Comparison of ENCODE assay signal across 8 cellular contexts in the genomic region with DNA sequence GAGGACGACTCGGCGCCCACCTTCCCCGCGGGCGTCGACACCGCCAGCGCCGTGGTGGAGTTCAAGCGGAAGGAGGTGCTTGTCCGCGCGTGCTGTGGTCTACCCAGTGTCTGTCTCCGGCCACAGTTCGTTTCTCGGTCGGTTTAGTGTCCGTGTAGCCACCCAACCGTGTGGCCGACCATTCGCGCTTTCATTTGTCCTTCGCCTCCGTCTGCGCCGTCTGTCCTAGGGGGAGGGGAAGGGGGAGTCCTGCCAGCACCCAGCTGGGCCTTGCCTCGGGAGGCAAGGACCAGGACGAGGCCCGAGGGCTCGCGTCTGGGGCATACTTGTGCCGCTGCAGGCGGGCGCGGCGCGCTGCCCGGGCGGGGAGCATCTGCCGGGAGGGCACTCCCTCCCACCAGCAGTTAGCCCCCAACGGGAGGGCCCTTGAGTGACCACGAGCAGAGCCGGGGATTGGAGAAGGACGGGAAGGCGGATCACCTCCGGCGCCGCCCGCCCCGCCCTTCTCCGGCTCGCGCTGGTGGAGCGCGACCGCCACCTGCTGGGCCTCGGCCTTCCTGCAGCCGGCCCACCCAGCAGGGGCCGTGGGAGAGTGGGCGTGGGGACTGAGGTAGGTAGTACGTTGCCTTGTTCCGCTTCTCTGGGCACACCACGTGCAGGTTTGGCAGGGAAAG. TPM values are rescaled to one million over a fixed set of nuclear protein-coding genes. Genes with fewer than 3 reads are reported as not detected.
A peak's percentile ranks its signal among the peaks of the same experiment; 100 is the strongest.
DNase-seq lines count a peak whose midpoint lies in the region; ATAC-seq and TF ChIP-seq lines count a peak whose summit lies in the region.

No MANE protein-coding gene starts in this region.

- H3K4me1 ChIP-seq in right lobe of liver: peaks cover 0 to 9% (median 0%) of the 10 kb centered on the region in 4 donors

- 0% methylated on average over 17 of the region's 64 CpGs for WGBS in right lobe of liver (ENCODE audit: insufficient coverage, low coverage, low lambda C conversion rate, missing lambda C conversion rate)

- H3K36me3 ChIP-seq in right lobe of liver: no peaks in the 10 kb centered on the region

- POLR2A ChIA-PET in AG04449 (lab: Yijun Ruan, JAX): no interaction called here

- ATAC-seq in GM18519 (IDR thresholded peaks at IDR 0.05; ENCODE audit: low FRiP score, unreplicated experiment) (peak; percentile 87), HG03060 (IDR thresholded peaks at IDR 0.05; ENCODE audit: low read depth, unreplicated experiment) (peak; percentile 59), right lobe of liver (peak; percentile 93 to 98 (median 97))

- no peaks in the 10 kb centered on the region for H3K27me3 ChIP-seq in right lobe of liver

- peak; percentile 100 for TF ChIP-seq CTCF in AG04449 (IDR thresholded peaks at IDR 0.05; ENCODE audit: insufficient read depth, low read length, missing control alignments)
- peak; percentile 99 to 100 (median 99) for TF ChIP-seq CTCF in right lobe of liver (IDR thresholded peaks at IDR 0.05)

- no peak overlapping the region for H3K27ac ChIP-seq in right lobe of liver

- H3K4me3 ChIP-seq in AG04449 (ENCODE audit: low read depth, low read length) (peak overlapping the region; percentile 61), right lobe of liver (peak overlapping the region; percentile 40 to 59 (median 50))

- CTCF ChIA-PET in AG04449 (lab: Yijun Ruan, JAX): interaction anchor here (0.8 to 5.6 kb wide), 8 partner anchors 10 to 352 kb away, joined by 3 to 49 read pairs (median 4); no protein-coding TSS in a partner anchor

- DNase-seq in AG04449 (ENCODE audit: low read depth, low spot score): no peak
- peak; percentile 20 for DNase-seq in NCI-H345 treated with DMSO at 0.1 percent for 48 hours (lab: John Stamatoyannopoulos, UW; ENCODE audit: unreplicated experiment)
- DNase-seq in activated CD4-positive, alpha-beta T cell treated with anti-CD3 and anti-CD28 coated beads, Interleukin-2, amount 50 U/mL, for 24 hours (ENCODE audit: low read depth in 1 of 2, low spot score in 1 of 2): peak; percentile 61 to 71
- peak; percentile 6 to 62 for DNase-seq in dermis microvascular lymphatic vessel endothelial cell (ENCODE audit: low read depth in 2 of 2)
- DNase-seq in right lobe of liver: peak; percentile 71 to 78 (median 74)
- DNase-seq in stimulated activated CD4-positive, alpha-beta T cell treated with anti-CD3 and anti-CD28 coated beads, Interleukin-2, amount 100 ng/mL, for 4 hours (ENCODE audit: low read depth): peak; percentile 65

- intact Hi-C loops in right lobe of liver (cut with DNase I): loop anchor here (10.0 kb wide), 2 partner anchors 230 to 550 kb away; no protein-coding TSS in a partner anchor

- H3K9me3 ChIP-seq in right lobe of liver: no peaks in the 10 kb centered on the region

- no peak for TF ChIP-seq POLR2A in right lobe of liver (IDR thresholded peaks at IDR 0.05)

RNA-seq across cellular contexts. Expression of gene RET, which starts 28.4 kb away (rescaled TPM):
- 0.26 and 2.9 TPM in 2 replicates for total RNA-seq in dermis microvascular lymphatic vessel endothelial cell
- 10 to 100 TPM in 1 of 6 experiments, 1 to 10 TPM in 3, under 1 TPM in 2; 0.53 to 10.2 (median 1.4) TPM for total RNA-seq in right lobe of liver

RNA-seq across cellular contexts. Expression of gene CSGALNACT2, which starts 33.0 kb away (rescaled TPM):
- 5.5 and 6.8 TPM in 2 replicates for total RNA-seq in dermis microvascular lymphatic vessel endothelial cell
- 10 to 100 TPM in 1 of 6 experiments, 1 to 10 TPM in 5; 5.4 to 11.1 (median 8.3) TPM for total RNA-seq in right lobe of liver
